In the genomic region with DNA sequence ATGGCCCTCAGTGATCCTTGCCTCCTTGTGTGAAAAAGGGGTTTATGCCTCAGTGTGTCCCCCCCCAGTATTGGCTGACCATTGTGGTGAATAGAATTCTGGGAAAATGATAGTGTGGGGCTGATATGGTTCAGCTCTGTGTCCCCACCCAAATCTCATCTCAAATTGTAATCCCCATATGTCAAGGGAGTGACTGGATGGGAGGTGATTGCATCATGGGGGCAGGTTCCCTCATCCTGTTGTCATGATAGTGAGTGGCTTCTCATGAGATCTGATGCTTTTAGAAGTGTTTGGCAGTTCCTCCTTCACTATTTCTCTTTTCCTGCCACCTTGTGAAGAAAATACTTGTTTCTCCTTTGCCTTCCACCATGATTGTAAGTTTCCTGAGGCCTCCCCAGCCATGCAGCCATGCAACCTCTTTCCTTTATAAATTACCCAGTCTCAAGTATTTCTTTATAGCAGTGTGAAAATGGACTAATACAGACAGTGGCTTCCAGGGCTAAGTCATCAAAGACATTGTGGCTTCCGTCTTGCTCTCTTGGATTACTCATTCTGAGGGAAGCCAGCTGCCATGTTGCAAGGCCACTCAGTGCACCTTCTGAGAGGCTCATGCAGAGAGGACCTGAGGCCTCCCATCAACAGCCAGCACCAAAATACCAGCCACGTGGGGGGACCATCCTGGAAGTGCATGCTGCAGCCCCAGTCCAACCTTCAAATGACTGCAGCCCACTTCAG, we compare ENCODE assay signal across 18 cellular contexts.
"Had no signal": no experiment of that assay in that cellular context is flagged by ENCODE, and none has a peak within 500 bp of the region (broad histone marks: within the 10 kb centered on the region; RNA-seq: fewer than 3 reads in every experiment).

No MANE protein-coding gene starts in this region.

- H3K36me3 ChIP-seq: transverse colon had no signal

- H3K4me1 ChIP-seq: foreskin keratinocyte, transverse colon had no signal

- H3K36me3 Mint-ChIP-seq: brain; natural killer cell treated with Interleukin-12 subunit alpha and Interleukin-12 subunit beta and Interleukin-15 and Interleukin-18, amount 100 ng/mL, for 72 hours had no signal

- H3K9me3 ChIP-seq: transverse colon had no signal

- DNase-seq: activated CD4-positive, alpha-beta T cell treated with anti-CD3 and anti-CD28 coated beads for 1 hour; activated naive CD4-positive, alpha-beta T cell; activated naive CD8-positive, alpha-beta T cell treated with anti-CD3 and anti-CD28 coated beads, Interleukin-2, amount 10 ng/mL, durations not matched to agents 7 days and 5 days; cerebellar nuclear complex; effector memory CD4-positive, alpha-beta T cell; foreskin keratinocyte; kidney glomerular epithelial cell; small intestine; stimulated activated CD4-positive, alpha-beta T cell treated with anti-CD3 and anti-CD28 coated beads, Interleukin-4, amount 100 ng/mL, for 4 hours; stimulated activated CD8-positive, alpha-beta memory T cell treated with anti-CD3 and anti-CD28 coated beads, Interleukin-4, amount 100 ng/mL, for 48 hours; stimulated activated naive CD8-positive, alpha-beta T cell treated with anti-CD3 and anti-CD28 coated beads, Interleukin-15, Interleukin-2, amounts not matched to agents 100 U/mL and 50 U/mL, for 24 hours; T-helper 9 cell; transverse colon had no signal

- H3K27me3 ChIP-seq: foreskin keratinocyte, transverse colon had no signal

- H3K27ac ChIP-seq: foreskin keratinocyte, transverse colon, VCaP had no signal

- H3K9me3 Mint-ChIP-seq: activated T-helper 1 cell treated with anti-CD3 and anti-CD28 coated beads, Interleukin-12 subunit alpha, Interleukin-12 subunit beta, Interleukin-2, Interleukin-4 antibody, amounts not matched to agents 30 ng/mL and 10 ng/mL and 1 ng/mL, durations not matched to agents 14 hours and 24 hours and 36 hours; natural killer cell treated with Interleukin-12 subunit alpha and Interleukin-12 subunit beta and Interleukin-15 and Interleukin-18, amount 100 ng/mL, for 72 hours had no signal

- H3K27ac Mint-ChIP-seq: activated naive CD8-positive, alpha-beta T cell treated with anti-CD3 and anti-CD28 coated beads, Interleukin-2, amount 10 ng/mL, durations not matched to agents 7 days and 5 days; activated T-helper 1 cell treated with anti-CD3 and anti-CD28 coated beads, Interleukin-12 subunit alpha, Interleukin-12 subunit beta, Interleukin-2, Interleukin-4 antibody, amounts not matched to agents 30 ng/mL and 10 ng/mL and 1 ng/mL, durations not matched to agents 14 hours and 24 hours and 36 hours; brain; dendritic cell treated with granulocyte-macrophage colony-stimulating factor and Interleukin-4, amounts not matched to agents 40 ng/mL and 50 ng/mL, for 4 days; natural killer cell treated with Interleukin-12 subunit alpha and Interleukin-12 subunit beta and Interleukin-15 and Interleukin-18, amount 100 ng/mL, for 72 hours had no signal

- H3K4me1 Mint-ChIP-seq: brain had no signal

- H3K27me3 Mint-ChIP-seq: activated naive CD8-positive, alpha-beta T cell treated with anti-CD3 and anti-CD28 coated beads, Interleukin-2, amount 10 ng/mL, durations not matched to agents 7 days and 5 days; brain; dendritic cell treated with granulocyte-macrophage colony-stimulating factor and Interleukin-4, amounts not matched to agents 40 ng/mL and 50 ng/mL, for 4 days had no signal

- H3K4me3 ChIP-seq: transverse colon had no signal

- FAIRE-seq: small intestine had no signal

- ATAC-seq: foreskin keratinocyte; stimulated activated naive CD8-positive, alpha-beta T cell treated with anti-CD3 and anti-CD28 coated beads, Interleukin-15, Interleukin-2, amounts not matched to agents 100 U/mL and 50 U/mL, for 24 hours had no signal

- H3K4me3 Mint-ChIP-seq: activated naive CD8-positive, alpha-beta T cell treated with anti-CD3 and anti-CD28 coated beads, Interleukin-2, amount 10 ng/mL, durations not matched to agents 7 days and 5 days; activated T-helper 1 cell treated with anti-CD3 and anti-CD28 coated beads, Interleukin-12 subunit alpha, Interleukin-12 subunit beta, Interleukin-2, Interleukin-4 antibody, amounts not matched to agents 30 ng/mL and 10 ng/mL and 1 ng/mL, durations not matched to agents 14 hours and 24 hours and 36 hours; brain; dendritic cell treated with granulocyte-macrophage colony-stimulating factor and Interleukin-4, amounts not matched to agents 40 ng/mL and 50 ng/mL, for 4 days; natural killer cell treated with Interleukin-12 subunit alpha and Interleukin-12 subunit beta and Interleukin-15 and Interleukin-18, amount 100 ng/mL, for 72 hours had no signal
